ENCODE assay signal across 1 cellular context in genomic region chr3:14127516-14128161, GRCh38.
TF ChIP-seq lines count a peak whose summit lies in the region.

No MANE protein-coding gene starts in this region.

TF ChIP-seq in K562, 482 proteins besides CTCF, POLR2A, EP300 and RAD21:
- TF ChIP-seq CEBPB (tag; IDR thresholded peaks at IDR 0.05): 0 out of 2 replicates have a peak, but pooled peaks have one; percentile 3
- no peak for TF ChIP-seq SOX6 (IDR thresholded peaks at IDR 0.05)
- TF ChIP-seq ATF1 (CRISPR knock-in tag; IDR thresholded peaks at IDR 0.05): no peak
- TF ChIP-seq ATF1 (tag; IDR thresholded peaks at IDR 0.05): no peak
- TF ChIP-seq MAFF (IDR thresholded peaks at IDR 0.05; ENCODE audit: low read length): no peak
- TF ChIP-seq CBFA2T2 (conservative IDR thresholded peaks at IDR 0.05): no peak
TF ChIP-seq in K562: peak in this region for 1.
